In the genomic region with DNA sequence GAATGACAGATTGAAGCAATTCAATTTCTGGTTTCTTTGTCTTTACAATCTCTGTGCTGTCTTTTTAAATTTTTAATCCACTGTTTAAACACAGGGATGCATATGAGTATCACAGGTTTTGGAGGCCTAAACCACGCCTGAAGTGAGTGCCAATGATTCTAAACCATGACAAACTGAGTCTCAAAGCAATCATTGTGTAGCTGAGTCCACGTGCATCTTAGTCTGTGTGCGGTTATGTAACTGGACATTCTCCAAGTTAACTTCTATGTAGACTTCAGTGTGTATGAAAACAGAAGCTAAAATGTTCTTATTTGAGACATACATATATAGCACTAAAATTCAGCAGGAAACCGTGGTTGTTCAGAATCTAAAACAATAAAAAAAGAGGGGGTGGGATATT, we compare ENCODE assay signal across 14 cellular contexts.
"Had no signal": no experiment of that assay in that cellular context is flagged by ENCODE, and none has a peak within 500 bp of the region (broad histone marks: within the 10 kb centered on the region; RNA-seq: fewer than 3 reads in every experiment).

No MANE protein-coding gene starts in this region.

- H3K9me3 ChIP-seq: ascending aorta, esophagus squamous epithelium, neutrophil, upper lobe of right lung had no signal

- H3K27ac ChIP-seq: ascending aorta, esophagus squamous epithelium, hepatocyte, neutrophil, upper lobe of right lung had no signal

- ATAC-seq: activated naive CD8-positive, alpha-beta T cell treated with anti-CD3 and anti-CD28 coated beads, Interleukin-2, amount 50 U/mL, for 24 hours; sciatic nerve; SK-N-SH treated with all-trans-retinoic acid at 6 μM for 48 hours; stimulated activated naive B cell treated with anti-CD40 and anti-IgM and Interleukin-4, amounts not matched to agents 10 μg/mL and 1 μg/mL and 100 μg/mL, for 72 hours; upper lobe of right lung; WTC11 had no signal

- H3K4me2 ChIP-seq: hepatocyte had no signal

- H3K4me1 ChIP-seq: ascending aorta, esophagus squamous epithelium, upper lobe of right lung had no signal

- DNase-seq: activated CD4-positive, alpha-beta T cell treated with anti-CD3 and anti-CD28 coated beads, Interleukin-2, amount 10 ng/mL, durations not matched to agents 24 days and 14 days; activated naive CD4-positive, alpha-beta T cell treated with Interleukin-2 at 50 U/mL for 16 hours; activated naive CD8-positive, alpha-beta T cell treated with anti-CD3 and anti-CD28 coated beads, Interleukin-2, amount 50 U/mL, for 24 hours; esophagus squamous epithelium; kidney glomerular epithelial cell; stimulated activated CD4-positive, alpha-beta T cell treated with anti-CD3 and anti-CD28 coated beads, Interleukin-2, amount 100 ng/mL, for 24 hours; stimulated activated naive B cell treated with anti-CD40 and anti-IgM and Interleukin-4, amounts not matched to agents 10 μg/mL and 1 μg/mL and 100 μg/mL, for 72 hours; upper lobe of right lung had no signal

- H3K4me3 ChIP-seq: ascending aorta, esophagus squamous epithelium, hepatocyte, upper lobe of right lung had no signal

- H3K79me2 ChIP-seq: hepatocyte had no signal

- H2AFZ ChIP-seq: hepatocyte had no signal

- H3K36me3 ChIP-seq: ascending aorta, esophagus squamous epithelium, neutrophil, upper lobe of right lung had no signal

- H3K27me3 ChIP-seq: ascending aorta, esophagus squamous epithelium, hepatocyte, neutrophil, upper lobe of right lung had no signal
